ENCODE assay signal across 10 cellular contexts in the genomic region with DNA sequence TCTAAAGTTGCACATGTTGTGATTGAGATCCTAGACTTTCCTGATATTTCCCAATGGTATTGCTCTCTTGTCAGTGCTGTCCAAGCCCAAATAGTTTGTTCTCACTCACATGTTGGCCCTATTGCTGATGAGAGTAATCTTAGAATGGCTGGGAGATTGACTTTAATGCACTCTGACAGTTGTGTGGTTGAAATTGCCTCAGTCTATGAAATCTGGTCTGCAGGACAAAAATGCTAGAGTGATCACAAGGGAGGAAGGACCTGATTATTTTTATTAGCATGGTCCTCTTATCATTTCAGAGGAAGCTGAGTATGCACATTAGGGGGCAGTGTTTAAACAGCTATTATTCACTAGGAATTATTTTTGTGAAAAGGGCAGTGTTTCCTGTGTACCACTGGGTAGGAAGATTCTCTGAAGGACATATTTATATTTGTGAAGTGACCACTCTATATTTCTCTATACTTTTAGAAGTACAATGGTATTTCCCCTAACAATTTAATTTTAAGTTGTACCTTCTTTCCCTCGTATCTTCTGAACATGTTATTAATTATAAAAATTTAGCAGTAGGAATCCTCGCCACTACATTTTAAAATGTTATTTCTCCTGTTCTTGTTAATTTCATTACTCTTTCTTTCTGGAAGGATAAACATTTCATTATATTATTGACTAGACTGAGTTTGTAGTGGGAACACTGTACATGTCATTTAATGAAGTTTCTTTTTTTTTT.
A peak's percentile ranks its signal among the peaks of the same experiment; 100 is the strongest.
DNase-seq lines count a peak whose midpoint lies in the region; ATAC-seq and TF ChIP-seq lines count a peak whose summit lies in the region.
"Had no signal": no experiment of that assay in that cellular context is flagged by ENCODE, and none has a peak within 500 bp of the region (broad histone marks: within the 10 kb centered on the region; RNA-seq: fewer than 3 reads in every experiment).

No MANE protein-coding gene starts in this region.

- DNase-seq in GM04503 (ENCODE audit: low read depth) (peak; percentile 44), NB4 (ENCODE audit: low read depth) (peak; percentile 25), dermis blood vessel endothelial cell (peak; percentile 29), neural progenitor cell (ENCODE audit: low spot score) (peak; percentile 11), NCI-H2107 (lab: John Stamatoyannopoulos, UW) (no peak)
- no peak for DNase-seq in stimulated activated naive B cell treated with anti-CD40 and anti-IgM and Interleukin-4, amounts not matched to agents 10 μg/mL and 1 μg/mL and 100 μg/mL, for 72 hours
- DNase-seq in stimulated activated naive CD4-positive, alpha-beta T cell (lab: John Stamatoyannopoulos, UW) = no peak
- DNase-seq: KBM-7, retina had no signal

- TF ChIP-seq CTCF in NB4 (IDR thresholded peaks at IDR 0.05; ENCODE audit: low read depth, low read length) = peak; percentile 37
- peak; percentile 47 for TF ChIP-seq CTCF in neural progenitor cell (IDR thresholded peaks at IDR 0.05)

- H3K9me3 ChIP-seq in neural progenitor cell (ENCODE audit: low read depth) = no peaks in the 10 kb centered on the region

- no peaks in the 10 kb centered on the region for H3K9me3 Mint-ChIP-seq in neural progenitor cell
- H3K9me3 Mint-ChIP-seq in stimulated activated naive B cell treated with anti-CD40 and anti-IgM and Interleukin-4, amounts not matched to agents 10 μg/mL and 1 μg/mL and 100 μg/mL, for 72 hours = no peaks in the 10 kb centered on the region

- H3K36me3 ChIP-seq in neural progenitor cell = no peaks in the 10 kb centered on the region

- no peaks in the 10 kb centered on the region for H3K36me3 Mint-ChIP-seq in neural progenitor cell
- H3K36me3 Mint-ChIP-seq in stimulated activated naive B cell treated with anti-CD40 and anti-IgM and Interleukin-4, amounts not matched to agents 10 μg/mL and 1 μg/mL and 100 μg/mL, for 72 hours = no peaks in the 10 kb centered on the region

- no peaks in the 10 kb centered on the region for H3K27me3 ChIP-seq in neural progenitor cell

- H3K4me1 ChIP-seq in neural progenitor cell = no peaks in the 10 kb centered on the region

- no peak overlapping the region for H2AFZ ChIP-seq in neural progenitor cell (replicated peaks)

- no peak overlapping the region for H3K4me2 ChIP-seq in neural progenitor cell

- no peaks in the 10 kb centered on the region for H3K4me1 Mint-ChIP-seq in neural progenitor cell
- no peaks in the 10 kb centered on the region for H3K4me1 Mint-ChIP-seq in stimulated activated naive B cell treated with anti-CD40 and anti-IgM and Interleukin-4, amounts not matched to agents 10 μg/mL and 1 μg/mL and 100 μg/mL, for 72 hours

- H3K27ac ChIP-seq in neural progenitor cell = no peak overlapping the region

- H3K4me3 Mint-ChIP-seq in neural progenitor cell = no peak overlapping the region
- no peak overlapping the region for H3K4me3 Mint-ChIP-seq in stimulated activated naive B cell treated with anti-CD40 and anti-IgM and Interleukin-4, amounts not matched to agents 10 μg/mL and 1 μg/mL and 100 μg/mL, for 72 hours

- H3K27me3 Mint-ChIP-seq in neural progenitor cell (ENCODE audit: insufficient read depth, low read depth) = no peaks in the 10 kb centered on the region
- H3K27me3 Mint-ChIP-seq in stimulated activated naive B cell treated with anti-CD40 and anti-IgM and Interleukin-4, amounts not matched to agents 10 μg/mL and 1 μg/mL and 100 μg/mL, for 72 hours = peaks cover 4 to 7% of the 10 kb centered on the region in 2 donors

- no peak overlapping the region for H3K27ac Mint-ChIP-seq in neural progenitor cell
- H3K27ac Mint-ChIP-seq in stimulated activated naive B cell treated with anti-CD40 and anti-IgM and Interleukin-4, amounts not matched to agents 10 μg/mL and 1 μg/mL and 100 μg/mL, for 72 hours = no peak overlapping the region

- H3K79me2 ChIP-seq in neural progenitor cell (ENCODE audit: low read depth) = no peaks in the 10 kb centered on the region

- no peaks in the 10 kb centered on the region for H4K20me1 ChIP-seq in neural progenitor cell (ENCODE audit: low read depth)

- H3F3A ChIP-seq in neural progenitor cell (ENCODE audit: low read depth) = no peaks in the 10 kb centered on the region

- no peak for TF ChIP-seq POLR2A in NB4 (IDR thresholded peaks at IDR 0.05; ENCODE audit: extremely low read depth, insufficient read length)

- no peak overlapping the region for H3K9ac ChIP-seq in neural progenitor cell

- ATAC-seq in stimulated activated naive B cell treated with anti-CD40 and anti-IgM and Interleukin-4, amounts not matched to agents 10 μg/mL and 1 μg/mL and 100 μg/mL, for 72 hours (replicated peaks) = no peak
- no peak for ATAC-seq in GM18867 (IDR thresholded peaks at IDR 0.05; ENCODE audit: unreplicated experiment)

- no peak overlapping the region for H3K4me3 ChIP-seq in NB4 (ENCODE audit: low read depth, low read length)
- H3K4me3 ChIP-seq in neural progenitor cell = no peak overlapping the region

Comparison
In these comparisons a context has a peak if more than half of its experiments do, and no peak if none do; other contexts are left out.
1. DNase-seq: peak in GM04503 (single experiment), NB4 (single experiment), dermis blood vessel endothelial cell (single experiment) and neural progenitor cell (single experiment); none in NCI-H2107 (single experiment), stimulated activated naive B cell treated with anti-CD40 and anti-IgM and Interleukin-4, amounts not matched to agents 10 μg/mL and 1 μg/mL and 100 μg/mL, for 72 hours (single experiment) and stimulated activated naive CD4-positive, alpha-beta T cell (0 of 6).